In genomic region chr4:3657917-3658913, GRCh38 we compare ENCODE assay signal across 12 cellular contexts.
DNase-seq lines count a peak whose midpoint lies in the region; ATAC-seq and TF ChIP-seq lines count a peak whose summit lies in the region.
"Had no signal": no experiment of that assay in that cellular context is flagged by ENCODE, and none has a peak within 500 bp of the region (broad histone marks: within the 10 kb centered on the region; RNA-seq: fewer than 3 reads in every experiment).

No MANE protein-coding gene starts in this region.

- no peaks in the 10 kb centered on the region for H3K4me1 Mint-ChIP-seq in activated T-cell treated with anti-CD3 and anti-CD28 coated beads, Interleukin-2, amount 50 U/mL, for 72 hours (ENCODE audit: low read depth)
- H3K4me1 Mint-ChIP-seq: activated CD4-positive, alpha-beta T cell treated with anti-CD3 and anti-CD28 coated beads, Interleukin-2, amount 10 ng/mL, durations not matched to agents 7 days and 5 days had no signal

- no peaks in the 10 kb centered on the region for H3K36me3 Mint-ChIP-seq in activated T-cell treated with anti-CD3 and anti-CD28 coated beads, Interleukin-2, amount 50 U/mL, for 72 hours (ENCODE audit: insufficient read depth in 2 of 2)
- H3K36me3 Mint-ChIP-seq: stimulated activated naive B cell treated with anti-CD40 and anti-IgM and Interleukin-4, amounts not matched to agents 10 μg/mL and 1 μg/mL and 100 μg/mL, for 72 hours had no signal

- no peak for TF ChIP-seq POLR2A in testis (IDR thresholded peaks at IDR 0.05)
- no peak for TF ChIP-seq POLR2A in Peyer's patch (IDR thresholded peaks at IDR 0.05)

- H3K9me3 Mint-ChIP-seq in activated T-cell treated with anti-CD3 and anti-CD28 coated beads, Interleukin-2, amount 50 U/mL, for 72 hours: no peaks in the 10 kb centered on the region
- H3K9me3 Mint-ChIP-seq: activated CD4-positive, alpha-beta T cell treated with anti-CD3 and anti-CD28 coated beads, Interleukin-2, amount 10 ng/mL, durations not matched to agents 7 days and 5 days; activated naive CD4-positive, alpha-beta T cell treated with anti-CD3 and anti-CD28 coated beads for 36 hours; stimulated activated naive B cell treated with anti-CD40 and anti-IgM and Interleukin-4, amounts not matched to agents 10 μg/mL and 1 μg/mL and 100 μg/mL, for 72 hours had no signal

- 43 to 58% methylated on average over 29 to 32 of the region's 32 CpGs for WGBS in testis, 2 donors

- peak; percentile 26 for DNase-seq in DMS153 treated with DMSO at 0.1 percent for 48 hours (lab: John Stamatoyannopoulos, UW; ENCODE audit: unreplicated experiment)
- no peak for DNase-seq in DMS153 (lab: John Stamatoyannopoulos, UW)
- peak; percentile 81 for DNase-seq in NCI-H460 (ENCODE audit: extremely low read depth, low read depth)
- DNase-seq in foreskin fibroblast: peak; percentile 81 to 90
- peak; percentile 74 for DNase-seq in testis
- no peak for DNase-seq in activated T-cell treated with anti-CD3 and anti-CD28 coated beads, Interleukin-2, amount 50 U/mL, for 72 hours
- no peak for DNase-seq in Peyer's patch
- DNase-seq: 8988T; activated CD4-positive, alpha-beta T cell treated with anti-CD3 and anti-CD28 coated beads, Interleukin-2, amount 10 ng/mL, durations not matched to agents 7 days and 5 days; activated naive CD4-positive, alpha-beta T cell treated with anti-CD3 and anti-CD28 coated beads for 36 hours; stimulated activated naive B cell treated with anti-CD40 and anti-IgM and Interleukin-4, amounts not matched to agents 10 μg/mL and 1 μg/mL and 100 μg/mL, for 72 hours had no signal

- H3K27me3 ChIP-seq in testis (no peaks in the 10 kb centered on the region), Peyer's patch (no peaks in the 10 kb centered on the region)

- peaks cover 10% of the 10 kb centered on the region for H3K27me3 Mint-ChIP-seq in activated T-cell treated with anti-CD3 and anti-CD28 coated beads, Interleukin-2, amount 50 U/mL, for 72 hours (ENCODE audit: low read depth)

- H3K9me3 ChIP-seq in testis: no peaks in the 10 kb centered on the region
- H3K9me3 ChIP-seq in Peyer's patch: no peaks in the 10 kb centered on the region

- no peak overlapping the region for H3K4me3 Mint-ChIP-seq in activated T-cell treated with anti-CD3 and anti-CD28 coated beads, Interleukin-2, amount 50 U/mL, for 72 hours
- H3K4me3 Mint-ChIP-seq: activated CD4-positive, alpha-beta T cell treated with anti-CD3 and anti-CD28 coated beads, Interleukin-2, amount 10 ng/mL, durations not matched to agents 7 days and 5 days; activated naive CD4-positive, alpha-beta T cell treated with anti-CD3 and anti-CD28 coated beads for 36 hours; stimulated activated naive B cell treated with anti-CD40 and anti-IgM and Interleukin-4, amounts not matched to agents 10 μg/mL and 1 μg/mL and 100 μg/mL, for 72 hours had no signal

- TF ChIP-seq CTCF in foreskin fibroblast (IDR thresholded peaks at IDR 0.05; ENCODE audit: low read depth, low read length) (no peak), testis (IDR thresholded peaks at IDR 0.05) (no peak), Peyer's patch (IDR thresholded peaks at IDR 0.05) (no peak)

- intact Hi-C loops in testis (cut with DNase I; ENCODE audit: low total_unique reads): no loop called here

- H3K4me3 ChIP-seq in foreskin fibroblast (ENCODE audit: low read depth in 1 of 2, low read length in 2 of 2): no peak overlapping the region
- H3K4me3 ChIP-seq in testis: no peak overlapping the region
- no peak overlapping the region for H3K4me3 ChIP-seq in Peyer's patch

- H3K27ac ChIP-seq in testis: peak overlapping the region; percentile 51 to 76
- H3K27ac ChIP-seq in Peyer's patch: peak overlapping the region in 2 of 4 donors; percentile 43 to 48

- H3K36me3 ChIP-seq in testis (ENCODE audit: low read depth, missing control alignments) (no peaks in the 10 kb centered on the region), Peyer's patch (no peaks in the 10 kb centered on the region)

- ATAC-seq in activated T-cell treated with anti-CD3 and anti-CD28 coated beads, Interleukin-2, amount 50 U/mL, for 72 hours (replicated peaks in 1 of 2): no peak
- ATAC-seq in HG03469 (IDR thresholded peaks at IDR 0.05; ENCODE audit: unreplicated experiment): no peak
- ATAC-seq: stimulated activated naive B cell treated with anti-CD40 and anti-IgM and Interleukin-4, amounts not matched to agents 10 μg/mL and 1 μg/mL and 100 μg/mL, for 72 hours had no signal

- peaks cover 45% of the 10 kb centered on the region for H3K4me1 ChIP-seq in testis
- H3K4me1 ChIP-seq in Peyer's patch: no peaks in the 10 kb centered on the region

- H3K27ac Mint-ChIP-seq in activated T-cell treated with anti-CD3 and anti-CD28 coated beads, Interleukin-2, amount 50 U/mL, for 72 hours: no peak overlapping the region
- H3K27ac Mint-ChIP-seq: activated CD4-positive, alpha-beta T cell treated with anti-CD3 and anti-CD28 coated beads, Interleukin-2, amount 10 ng/mL, durations not matched to agents 7 days and 5 days; activated naive CD4-positive, alpha-beta T cell treated with anti-CD3 and anti-CD28 coated beads for 36 hours; stimulated activated naive B cell treated with anti-CD40 and anti-IgM and Interleukin-4, amounts not matched to agents 10 μg/mL and 1 μg/mL and 100 μg/mL, for 72 hours had no signal

Comparison
In these comparisons a context has a peak if more than half of its experiments do, and no peak if none do; other contexts are left out.
1. DNase-seq: peak in DMS153 treated with DMSO at 0.1 percent for 48 hours (single experiment), NCI-H460 (single experiment), foreskin fibroblast (2 of 2) and testis (single experiment); none in DMS153 (single experiment), activated T-cell treated with anti-CD3 and anti-CD28 coated beads, Interleukin-2, amount 50 U/mL, for 72 hours (0 of 2) and Peyer's patch (0 of 3).